15 cellular contexts compared by ENCODE assay signal in the genomic region with DNA sequence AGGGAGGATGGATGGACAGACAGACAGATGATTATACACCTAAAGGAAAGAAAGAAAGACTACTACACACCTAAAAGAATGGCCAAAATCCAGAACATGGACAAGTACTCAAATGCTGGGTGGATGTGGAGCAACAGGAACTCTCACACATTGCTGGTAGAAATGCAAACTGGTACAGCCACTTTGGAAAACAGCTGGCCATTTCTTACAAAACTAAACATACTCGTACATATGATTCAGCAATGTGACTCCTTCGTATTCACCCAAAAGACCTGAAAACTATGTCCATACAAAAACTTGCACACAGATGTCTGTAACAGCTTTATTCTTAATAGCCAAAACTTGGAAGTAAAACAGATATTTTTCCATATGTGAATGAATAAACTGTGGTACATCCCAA. TPM values are rescaled to one million over a fixed set of nuclear protein-coding genes. Genes with fewer than 3 reads are reported as not detected.
DNase-seq lines count a peak whose midpoint lies in the region; TF ChIP-seq lines count a peak whose summit lies in the region.
"Had no signal": no experiment of that assay in that cellular context is flagged by ENCODE, and none has a peak within 500 bp of the region (broad histone marks: within the 10 kb centered on the region; RNA-seq: fewer than 3 reads in every experiment).

No MANE protein-coding gene starts in this region.

- 0 out of 2 replicates have a peak, but pooled peaks cover 2% of the 10 kb centered on the region for H3F3A ChIP-seq in GM23248 (ENCODE audit: insufficient read depth)

- no peaks in the 10 kb centered on the region; the same call in 1 of the 2 replicates for H3K9me2 ChIP-seq in GM23248 (ENCODE audit: insufficient read depth)

- no peak overlapping the region for H4K8ac ChIP-seq in trophoblast cell (ENCODE audit: low read depth, low read length)

- no peak overlapping the region for H2AFZ ChIP-seq in GM23248
- H2AFZ ChIP-seq in trophoblast cell (ENCODE audit: insufficient read depth, low read length, poor library complexity): no peak overlapping the region

- H3K18ac ChIP-seq in trophoblast cell (ENCODE audit: low read length): no peak overlapping the region

- H3K4me1 ChIP-seq in GM23248 (ENCODE audit: insufficient read depth) (no peaks in the 10 kb centered on the region), trophoblast cell (ENCODE audit: control insufficient read depth in 1 of 2, insufficient read depth in 2 of 2, low read length in 2 of 2) (no peaks in the 10 kb centered on the region)
- H3K4me1 ChIP-seq: BLaER1 had no signal

- DNase-seq in GM23248 (peak; percentile 1), LHCN-M2 (ENCODE audit: low read depth) (peak; percentile 14), fibroblast of mammary gland (ENCODE audit: low read depth) (peak; percentile 7), trophoblast cell (peak; percentile 81 to 92), GOT3 (lab: John Stamatoyannopoulos, UW) (no peak), islet precursor cell (no peak)
- no peak for DNase-seq in stimulated activated CD4-positive, alpha-beta T cell treated with anti-CD3 and anti-CD28 coated beads, Interleukin-2, amount 100 ng/mL, for 24 hours
- DNase-seq: 8988T; CD4-positive, alpha-beta memory T cell; DMS153; DMS79 treated with DMSO at 0.1 percent for 48 hours; GF-D8 had no signal

- H3K79me2 ChIP-seq in GM23248 (ENCODE audit: insufficient read depth): no peaks in the 10 kb centered on the region
- H3K79me2 ChIP-seq in trophoblast cell (ENCODE audit: control insufficient read depth, insufficient read depth, low read length, poor library complexity): no peaks in the 10 kb centered on the region

- in situ Hi-C loops in GM23248 (cut with MboI): no loop called here

- H2BK5ac ChIP-seq in trophoblast cell (ENCODE audit: low read depth, low read length, poor library complexity): no peak overlapping the region

- no peak overlapping the region for H2AK5ac ChIP-seq in trophoblast cell (ENCODE audit: low read length)

- H4K91ac ChIP-seq in trophoblast cell (ENCODE audit: low read depth, low read length): no peak overlapping the region

- H3K9ac ChIP-seq in GM23248: no peak overlapping the region
- H3K9ac ChIP-seq in trophoblast cell (ENCODE audit: low read length): no peak overlapping the region
- H3K9ac ChIP-seq: BLaER1 had no signal

- no peak overlapping the region for H3K14ac ChIP-seq in trophoblast cell (ENCODE audit: low read length)

- no peaks in the 10 kb centered on the region for H4K20me1 ChIP-seq in GM23248 (ENCODE audit: insufficient read depth)
- H4K20me1 ChIP-seq: BLaER1 had no signal

- no peak overlapping the region for H3K27ac ChIP-seq in GM23248
- H3K27ac ChIP-seq in trophoblast cell (ENCODE audit: low read depth, low read length): no peak overlapping the region
- H3K27ac ChIP-seq: BLaER1 had no signal

- H3K4me2 ChIP-seq in GM23248 (ENCODE audit: unreplicated experiment) (no peak overlapping the region), trophoblast cell (ENCODE audit: low read length) (no peak overlapping the region)
- H3K4me2 ChIP-seq: BLaER1 had no signal

- no peaks in the 10 kb centered on the region for H3K79me1 ChIP-seq in trophoblast cell (ENCODE audit: low read length)

- no peak overlapping the region for H4K12ac ChIP-seq in trophoblast cell (ENCODE audit: low read depth, low read length)

- H3K36me3 ChIP-seq in GM23248 (ENCODE audit: low read depth) (peaks cover 5% of the 10 kb centered on the region; the same call in 1 of the 2 replicates), trophoblast cell (ENCODE audit: control insufficient read depth in 1 of 2, insufficient read depth in 2 of 2, low read length in 2 of 2) (peaks cover 3 to 8% of the 10 kb centered on the region in 2 experiments)
- H3K36me3 ChIP-seq: HAP-1 had no signal

- H2BK12ac ChIP-seq in trophoblast cell (ENCODE audit: low read length): no peak overlapping the region

- TF ChIP-seq CTCF in fibroblast of mammary gland (conservative IDR thresholded peaks at IDR 0.05; ENCODE audit: control insufficient read depth, insufficient read depth, low read depth, low read length): no peak

- 78 to 79% methylated on average over 2 of the region's 2 CpGs for WGBS in GM23248 (ENCODE audit: low coverage in 1 of 2, low lambda C conversion rate in 2 of 2, missing lambda C conversion rate in 2 of 2), 2 experiments
- no CpG with 5 or more reads among the region's 2 CpGs for WGBS in trophoblast cell (ENCODE audit: extremely low coverage, insufficient coverage, insufficient read length)

- H3K4ac ChIP-seq in trophoblast cell (ENCODE audit: low read depth, low read length): no peak overlapping the region

- H3K23ac ChIP-seq in trophoblast cell (ENCODE audit: low read length): no peak overlapping the region

- H3K27me3 ChIP-seq in GM23248 (replicated peaks; ENCODE audit: insufficient read depth) (no peaks in the 10 kb centered on the region), trophoblast cell (ENCODE audit: insufficient read depth, low read length) (no peaks in the 10 kb centered on the region)
- H3K27me3 ChIP-seq: BLaER1 had no signal

- H3K4me3 ChIP-seq in GM23248: no peak overlapping the region
- no peak overlapping the region for H3K4me3 ChIP-seq in fibroblast of mammary gland (ENCODE audit: control insufficient read depth, low read depth, low read length)
- no peak overlapping the region for H3K4me3 ChIP-seq in trophoblast cell (ENCODE audit: low read depth, low read length)
- H3K4me3 ChIP-seq: BLaER1, GM12878, HAP-1 had no signal

- no peaks in the 10 kb centered on the region for H3K9me3 ChIP-seq in GM23248 (ENCODE audit: low read depth)
- no peaks in the 10 kb centered on the region for H3K9me3 ChIP-seq in trophoblast cell (ENCODE audit: insufficient read depth, low read depth, low read length)
- H3K9me3 ChIP-seq: BLaER1, HAP-1 had no signal

- no peak overlapping the region for H2BK120ac ChIP-seq in trophoblast cell (ENCODE audit: insufficient read depth, low read length, poor library complexity)

RNA-seq across cellular contexts. Expression of a gene that starts 51.3 kb away (rescaled TPM):
- 6.1 and 14.8 TPM in 2 replicates for total RNA-seq in GM23248 (2014; rRNA removed; shearing (Covaris generic))
- 27.0 and 27.3 TPM in 2 replicates for polyA plus RNA-seq in GM23248 (2016; fragmentation: Nextera tagmentation; extraction: Ambion mirVana)
- total RNA-seq in LHCN-M2 (2014; rRNA removed): 12.2 and 13.8 TPM in 2 replicates
- polyA plus RNA-seq in LHCN-M2 (2012): 13.0 TPM
- 58.2 and 60.9 TPM in 2 replicates for polyA plus RNA-seq in trophoblast cell (2013)

RNA-seq across cellular contexts. Expression of a gene that starts 51.5 kb away (rescaled TPM):
- 1.9 and 3.4 TPM in 2 replicates for total RNA-seq in GM23248 (2014; rRNA removed; shearing (Covaris generic))
- polyA plus RNA-seq in GM23248 (2016; fragmentation: Nextera tagmentation; extraction: Ambion mirVana): 1.4 and 1.9 TPM in 2 replicates
- total RNA-seq in LHCN-M2 (2014; rRNA removed): 15.6 and 18.2 TPM in 2 replicates
- 5.4 TPM for polyA plus RNA-seq in LHCN-M2 (2012)
- 11.3 and 11.6 TPM in 2 replicates for polyA plus RNA-seq in trophoblast cell (2013)

Comparison
In these comparisons a context has a peak if more than half of its experiments do, and no peak if none do; other contexts are left out.
1. DNase-seq: peak in GM23248 (single experiment), LHCN-M2 (single experiment), fibroblast of mammary gland (single experiment) and trophoblast cell (2 of 2); none in GOT3 (single experiment), islet precursor cell (single experiment) and stimulated activated CD4-positive, alpha-beta T cell treated with anti-CD3 and anti-CD28 coated beads, Interleukin-2, amount 100 ng/mL, for 24 hours (0 of 2).